ENCODE assay signal across 21 cellular contexts in genomic region chr12:32822344-32822743, GRCh38.
A peak's percentile ranks its signal among the peaks of the same experiment; 100 is the strongest.
DNase-seq lines count a peak whose midpoint lies in the region; ATAC-seq and TF ChIP-seq lines count a peak whose summit lies in the region.
"Had no signal": no experiment of that assay in that cellular context is flagged by ENCODE, and none has a peak within 500 bp of the region (broad histone marks: within the 10 kb centered on the region; RNA-seq: fewer than 3 reads in every experiment).

No MANE protein-coding gene starts in this region.

- H3K27me3 ChIP-seq in heart left ventricle (no peaks in the 10 kb centered on the region), PC-3 (ENCODE audit: low read length) (no peaks in the 10 kb centered on the region), right cardiac atrium (ENCODE audit: control insufficient read depth, insufficient read depth) (no peaks in the 10 kb centered on the region)

- DNase-seq in heart left ventricle, result no peak
- no peak for DNase-seq in cardiac septum (ENCODE audit: low spot score)
- peak; percentile 21 for DNase-seq in PC-3
- DNase-seq in right cardiac atrium, result no peak
- DNase-seq in type B pancreatic cell (ENCODE audit: extremely low spot score, unreplicated experiment), result no peak
- DNase-seq in cortex of kidney (lab: John Stamatoyannopoulos, UW), result no peak
- DNase-seq in stimulated activated CD4-positive, alpha-beta T cell treated with anti-CD3 and anti-CD28 coated beads, Interleukin-4, amount 100 ng/mL, for 4 hours, result no peak
- DNase-seq: CD4-positive, CD25-positive, alpha-beta regulatory T cell; DMS53; EL; GM23248; IMR-90; NCI-H1092 treated with DMSO at 0.1 percent for 48 hours; NCI-H146; NCI-H2029 treated with DMSO at 0.1 percent for 48 hours; NCI-H2171; NCI-H69; NK-92 treated with Interleukin-12 subunit alpha and Interleukin-12 subunit beta, amount 100 ng/mL, for 24 hours; SIG-M5 had no signal

- no peak for TF ChIP-seq POLR2A in heart left ventricle (IDR thresholded peaks at IDR 0.05)

- peak overlapping the region; percentile 27 to 96 (median 81) for H3K27ac ChIP-seq in heart left ventricle
- no peak overlapping the region for H3K27ac ChIP-seq in PC-3 (ENCODE audit: low read length)
- H3K27ac ChIP-seq in right cardiac atrium (ENCODE audit: low read length), result peak overlapping the region; percentile 62
- H3K27ac ChIP-seq: GM23248 had no signal

- H3K4me1 ChIP-seq in heart left ventricle, result peaks cover 0 to 49% (median 14%) of the 10 kb centered on the region in 12 donors
- H3K4me1 ChIP-seq in PC-3 (ENCODE audit: insufficient read depth, low read length), result no peaks in the 10 kb centered on the region
- H3K4me1 ChIP-seq in right cardiac atrium (ENCODE audit: control insufficient read depth, insufficient read depth, low read length), result no peaks in the 10 kb centered on the region

- H3K27me3 Mint-ChIP-seq in type B pancreatic cell, result no peaks in the 10 kb centered on the region
- H3K27me3 Mint-ChIP-seq: CD4-positive, CD25-positive, alpha-beta regulatory T cell had no signal

- no peak overlapping the region for H3K9ac ChIP-seq in PC-3 (ENCODE audit: low read length)
- H3K9ac ChIP-seq: GM23248 had no signal

- peak overlapping the region; percentile 7 for H3K27ac Mint-ChIP-seq in type B pancreatic cell
- H3K27ac Mint-ChIP-seq: B cell; CD4-positive, CD25-positive, alpha-beta regulatory T cell had no signal

- no peaks in the 10 kb centered on the region for H3K4me1 Mint-ChIP-seq in type B pancreatic cell (ENCODE audit: unreplicated experiment)
- H3K4me1 Mint-ChIP-seq: B cell; CD4-positive, CD25-positive, alpha-beta regulatory T cell had no signal

- H3K4me3 Mint-ChIP-seq in type B pancreatic cell, result no peak overlapping the region
- H3K4me3 Mint-ChIP-seq: B cell; CD4-positive, CD25-positive, alpha-beta regulatory T cell had no signal

- H3K36me3 Mint-ChIP-seq in type B pancreatic cell, result peaks cover 30% of the 10 kb centered on the region
- H3K36me3 Mint-ChIP-seq: CD4-positive, CD25-positive, alpha-beta regulatory T cell had no signal

- intact Hi-C loops in heart left ventricle (cut with DNase I) (loop anchor here in 3 of 10 donors (5.0 kb wide), 1 partner anchor 55 kb away; no protein-coding TSS in a partner anchor), cardiac septum (cut with DNase I) (loop anchor here (5.0 kb wide), 1 partner anchor 70 kb away; no protein-coding TSS in a partner anchor), PC-3 (cut with micrococcal nuclease) (no loop called here), right cardiac atrium (cut with DNase I) (loop anchor here in 1 of 4 donors (10.0 kb wide), 1 partner anchor 72 kb away; the partner anchor contains the start of gene PKP2)

- no TSS peak for BruUV-seq in PC-3 (replicated peaks; lab: Mats Ljungman, UMichigan)

- H2AFZ ChIP-seq in PC-3 (ENCODE audit: low read length), result no peak overlapping the region
- H2AFZ ChIP-seq: GM23248 had no signal

- no peaks in the 10 kb centered on the region for H4K20me1 ChIP-seq in PC-3 (ENCODE audit: low read length)

- peaks cover 3% of the 10 kb centered on the region for H3K9me3 Mint-ChIP-seq in type B pancreatic cell

- no peaks in the 10 kb centered on the region for H3F3A ChIP-seq in PC-3 (ENCODE audit: low read length, unreplicated experiment)

- TF ChIP-seq CTCF in heart left ventricle (IDR thresholded peaks at IDR 0.05), result no peak
- no peak for TF ChIP-seq CTCF in PC-3 (conservative IDR thresholded peaks at IDR 0.05; ENCODE audit: low read depth, low read length)
- TF ChIP-seq CTCF in type B pancreatic cell (conservative IDR thresholded peaks at IDR 0.05), result no peak

- 44 to 52% (median 50%) methylated on average over 5 of the region's 5 CpGs for WGBS in heart left ventricle, 4 donors
- WGBS in right cardiac atrium, result 58% methylated on average over 5 of the region's 5 CpGs

- H3K4me2 ChIP-seq in PC-3 (ENCODE audit: low read length), result no peak overlapping the region

- CTCF ChIA-PET in PC-3 (lab: Charles Lee), result no interaction called here

- POLR2A ChIA-PET in PC-3 (lab: Charles Lee; ENCODE audit: unreplicated experiment), result no interaction called here

- H3K9me3 ChIP-seq in heart left ventricle (no peaks in the 10 kb centered on the region), PC-3 (ENCODE audit: low read length) (no peaks in the 10 kb centered on the region), right cardiac atrium (ENCODE audit: control insufficient read depth, low read length) (no peaks in the 10 kb centered on the region)
- H3K9me3 ChIP-seq: HAP-1 had no signal

- no peak for ATAC-seq in heart left ventricle
- no peak for ATAC-seq in PC-3
- no peak for ATAC-seq in right cardiac atrium

- H3K36me3 ChIP-seq in heart left ventricle (peaks cover 0 to 35% (median 0%) of the 10 kb centered on the region in 9 donors), PC-3 (ENCODE audit: low read depth, low read length) (no peaks in the 10 kb centered on the region)
- H3K36me3 ChIP-seq: HAP-1 had no signal

- H3K9me2 ChIP-seq in PC-3 (replicated peaks; ENCODE audit: low read length), result no peaks in the 10 kb centered on the region

- H3K79me2 ChIP-seq in PC-3 (ENCODE audit: low read length), result no peaks in the 10 kb centered on the region

- H3K4me3 ChIP-seq in heart left ventricle (no peak overlapping the region), PC-3 (ENCODE audit: low read length) (no peak overlapping the region), right cardiac atrium (ENCODE audit: low read length) (no peak overlapping the region)
- H3K4me3 ChIP-seq: GM23248, HAP-1 had no signal
